21 cellular contexts compared by ENCODE assay signal in the genomic region with DNA sequence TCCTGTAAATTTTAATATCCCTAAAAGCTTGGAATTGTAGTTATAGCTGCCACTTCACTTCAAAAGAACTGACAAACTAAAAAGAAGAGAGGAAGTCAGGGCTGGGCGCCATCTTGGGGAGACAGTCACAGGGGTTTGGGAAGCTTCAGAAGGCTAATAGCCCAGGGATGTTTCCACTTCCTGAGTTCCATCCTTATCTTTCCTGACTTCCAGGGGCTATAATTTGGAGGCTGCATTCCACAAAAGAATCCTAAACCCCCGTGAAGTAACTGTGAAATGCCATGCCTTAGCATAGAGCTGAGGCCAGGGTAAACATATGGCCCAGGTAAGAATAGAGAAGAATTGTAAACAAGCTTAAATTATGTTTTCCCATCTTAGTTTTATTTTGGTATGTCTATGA.
"Had no signal": no experiment of that assay in that cellular context is flagged by ENCODE, and none has a peak within 500 bp of the region (broad histone marks: within the 10 kb centered on the region; RNA-seq: fewer than 3 reads in every experiment).

No MANE protein-coding gene starts in this region.

- DNase-seq: dorsolateral prefrontal cortex; effector CD4-positive, alpha-beta T cell; foreskin keratinocyte; heart left ventricle; kidney; natural killer cell; right lobe of liver; small intestine; stimulated activated CD4-positive, alpha-beta T cell treated with anti-CD3 and anti-CD28 coated beads, Interleukin-15, amount 100 ng/mL, for 24 hours; stimulated activated CD4-positive, alpha-beta T cell treated with anti-CD3 and anti-CD28 coated beads, Interleukin-2, amount 100 ng/mL, for 48 hours; stimulated activated naive B cell treated with anti-CD40 and anti-IgM and Interleukin-4, amounts not matched to agents 10 μg/mL and 1 μg/mL and 100 μg/mL, for 72 hours; trophoblast cell had no signal

- H3K27me3 Mint-ChIP-seq: progenitor cell of endocrine pancreas; stimulated activated naive B cell treated with anti-CD40 and anti-IgM and Interleukin-4, amounts not matched to agents 10 μg/mL and 1 μg/mL and 100 μg/mL, for 72 hours; stimulated activated naive CD8-positive, alpha-beta T cell treated with anti-CD3 and anti-CD28 coated beads, Interleukin-15, Interleukin-2, amounts not matched to agents 100 ng/mL and 50 ng/mL, for 24 hours had no signal

- H3K27me3 ChIP-seq: foreskin keratinocyte, gastroesophageal sphincter, heart left ventricle, hepatocyte, neutrophil, right lobe of liver had no signal

- H2AFZ ChIP-seq: hepatocyte, parathyroid adenoma had no signal

- H3K27ac ChIP-seq: dorsolateral prefrontal cortex, epithelial cell of prostate, foreskin keratinocyte, gastroesophageal sphincter, heart left ventricle, hepatocyte, neutrophil, parathyroid adenoma, right lobe of liver had no signal

- H3K79me2 ChIP-seq: hepatocyte, parathyroid adenoma had no signal

- H3K36me3 ChIP-seq: gastroesophageal sphincter, heart left ventricle, neutrophil, right lobe of liver had no signal

- H3K36me3 Mint-ChIP-seq: natural killer cell; stimulated activated naive B cell treated with anti-CD40 and anti-IgM and Interleukin-4, amounts not matched to agents 10 μg/mL and 1 μg/mL and 100 μg/mL, for 72 hours had no signal

- H3K4me2 ChIP-seq: hepatocyte had no signal

- H3K4me3 ChIP-seq: dorsolateral prefrontal cortex, gastroesophageal sphincter, heart left ventricle, hepatocyte, right lobe of liver had no signal

- ATAC-seq: esophagus mucosa; foreskin keratinocyte; gastroesophageal sphincter; heart left ventricle; left lobe of liver; natural killer cell; right lobe of liver; stimulated activated naive B cell treated with anti-CD40 and anti-IgM and Interleukin-4, amounts not matched to agents 10 μg/mL and 1 μg/mL and 100 μg/mL, for 72 hours had no signal

- H3K4me3 Mint-ChIP-seq: natural killer cell; stimulated activated naive B cell treated with anti-CD40 and anti-IgM and Interleukin-4, amounts not matched to agents 10 μg/mL and 1 μg/mL and 100 μg/mL, for 72 hours; stimulated activated naive CD8-positive, alpha-beta T cell treated with anti-CD3 and anti-CD28 coated beads, Interleukin-15, Interleukin-2, amounts not matched to agents 100 ng/mL and 50 ng/mL, for 24 hours had no signal

- H3K4me1 ChIP-seq: foreskin keratinocyte, gastroesophageal sphincter, heart left ventricle, parathyroid adenoma, right lobe of liver had no signal

- H3K9me3 ChIP-seq: gastroesophageal sphincter, heart left ventricle, neutrophil, right lobe of liver had no signal

- H3K27ac Mint-ChIP-seq: natural killer cell; progenitor cell of endocrine pancreas; stimulated activated naive B cell treated with anti-CD40 and anti-IgM and Interleukin-4, amounts not matched to agents 10 μg/mL and 1 μg/mL and 100 μg/mL, for 72 hours; stimulated activated naive CD8-positive, alpha-beta T cell treated with anti-CD3 and anti-CD28 coated beads, Interleukin-15, Interleukin-2, amounts not matched to agents 100 ng/mL and 50 ng/mL, for 24 hours had no signal

- H3K4me1 Mint-ChIP-seq: natural killer cell; stimulated activated naive B cell treated with anti-CD40 and anti-IgM and Interleukin-4, amounts not matched to agents 10 μg/mL and 1 μg/mL and 100 μg/mL, for 72 hours had no signal

- H3K9me3 Mint-ChIP-seq: stimulated activated naive B cell treated with anti-CD40 and anti-IgM and Interleukin-4, amounts not matched to agents 10 μg/mL and 1 μg/mL and 100 μg/mL, for 72 hours; stimulated activated naive CD8-positive, alpha-beta T cell treated with anti-CD3 and anti-CD28 coated beads, Interleukin-15, Interleukin-2, amounts not matched to agents 100 ng/mL and 50 ng/mL, for 24 hours had no signal

- H3K9ac ChIP-seq: parathyroid adenoma had no signal
